7 cellular contexts compared by ENCODE assay signal in genomic region chr12:29552324-29552927, GRCh38.
DNase-seq lines count a peak whose midpoint lies in the region; ATAC-seq and TF ChIP-seq lines count a peak whose summit lies in the region.

No MANE protein-coding gene starts in this region.

- no peak overlapping the region for H3K4me3 ChIP-seq in WERI-Rb-1 (ENCODE audit: low read depth, low read length)

- no peaks in the 10 kb centered on the region for H3K36me3 Mint-ChIP-seq in central memory CD8-positive, alpha-beta T cell (ENCODE audit: insufficient read depth)

- H3K27ac Mint-ChIP-seq in central memory CD8-positive, alpha-beta T cell (ENCODE audit: low read depth) = no peak overlapping the region

- no peaks in the 10 kb centered on the region for H3K27me3 ChIP-seq in WERI-Rb-1 (ENCODE audit: insufficient read depth, low read depth, severe bottlenecking)

- H3K4me3 Mint-ChIP-seq in central memory CD8-positive, alpha-beta T cell = no peak overlapping the region

- no peak overlapping the region for H3K27ac ChIP-seq in WERI-Rb-1

- H3K9me3 Mint-ChIP-seq in central memory CD8-positive, alpha-beta T cell = no peaks in the 10 kb centered on the region

- H3K27me3 Mint-ChIP-seq in central memory CD8-positive, alpha-beta T cell = peaks cover 19% of the 10 kb centered on the region

- no peaks in the 10 kb centered on the region for H3K36me3 ChIP-seq in WERI-Rb-1

- ATAC-seq in HG02623 (IDR thresholded peaks at IDR 0.05; ENCODE audit: unreplicated experiment) = peak; percentile 94
- ATAC-seq in central memory CD8-positive, alpha-beta T cell (replicated peaks; ENCODE audit: extremely low read depth, poor library complexity, severe bottlenecking) = peak; percentile 60

- TF ChIP-seq CTCF in GM13977 (IDR thresholded peaks at IDR 0.05; ENCODE audit: extremely low read depth, insufficient read depth, missing control alignments) (peak; percentile 91), WERI-Rb-1 (IDR thresholded peaks at IDR 0.05; ENCODE audit: low read depth, low read length) (peak; percentile 73)

- no peaks in the 10 kb centered on the region for H3K4me1 Mint-ChIP-seq in central memory CD8-positive, alpha-beta T cell

- H3K9me3 ChIP-seq in WERI-Rb-1 (ENCODE audit: severe bottlenecking) = no peaks in the 10 kb centered on the region

- DNase-seq in GM13977 (ENCODE audit: low spot score) = peak; percentile 44
- peak; percentile 46 for DNase-seq in NCI-H2029 treated with DMSO at 0.1 percent for 48 hours (lab: John Stamatoyannopoulos, UW)
- DNase-seq in WERI-Rb-1 = peak; percentile 72
- peak; percentile 30 to 41 for DNase-seq in central memory CD8-positive, alpha-beta T cell (ENCODE audit: low spot score in 2 of 2)
- DNase-seq in left kidney (ENCODE audit: low read depth, low spot score) = peak; percentile 82
- DNase-seq in stimulated activated CD4-positive, alpha-beta T cell treated with anti-CD3 and anti-CD28 coated beads, TNF-alpha, amount 100 ng/mL, for 4 hours (ENCODE audit: low read depth in 3 of 3) = peak; percentile 12 to 29 (median 28)

- in situ Hi-C loops in GM13977 (cut with MboI; ENCODE audit: low pct_unique_long_range_greater_than_20kb, low sequenced_read_pairs, unreplicated experiment) = loop anchor here (25.0 kb wide), 1 partner anchor 1260 kb away; no protein-coding TSS in a partner anchor

Comparison
In these comparisons a context has a peak if more than half of its experiments do, and no peak if none do; other contexts are left out.
1. DNase-seq: peak in every context shown above with its lines; median percentile 82 in left kidney; 72 in WERI-Rb-1; 46 in NCI-H2029 treated with DMSO at 0.1 percent for 48 hours; 44 in GM13977; 36 in central memory CD8-positive, alpha-beta T cell; 28 in stimulated activated CD4-positive, alpha-beta T cell treated with anti-CD3 and anti-CD28 coated beads, TNF-alpha, amount 100 ng/mL, for 4 hours.